Comparison of ENCODE assay signal across 8 cellular contexts in the genomic region with DNA sequence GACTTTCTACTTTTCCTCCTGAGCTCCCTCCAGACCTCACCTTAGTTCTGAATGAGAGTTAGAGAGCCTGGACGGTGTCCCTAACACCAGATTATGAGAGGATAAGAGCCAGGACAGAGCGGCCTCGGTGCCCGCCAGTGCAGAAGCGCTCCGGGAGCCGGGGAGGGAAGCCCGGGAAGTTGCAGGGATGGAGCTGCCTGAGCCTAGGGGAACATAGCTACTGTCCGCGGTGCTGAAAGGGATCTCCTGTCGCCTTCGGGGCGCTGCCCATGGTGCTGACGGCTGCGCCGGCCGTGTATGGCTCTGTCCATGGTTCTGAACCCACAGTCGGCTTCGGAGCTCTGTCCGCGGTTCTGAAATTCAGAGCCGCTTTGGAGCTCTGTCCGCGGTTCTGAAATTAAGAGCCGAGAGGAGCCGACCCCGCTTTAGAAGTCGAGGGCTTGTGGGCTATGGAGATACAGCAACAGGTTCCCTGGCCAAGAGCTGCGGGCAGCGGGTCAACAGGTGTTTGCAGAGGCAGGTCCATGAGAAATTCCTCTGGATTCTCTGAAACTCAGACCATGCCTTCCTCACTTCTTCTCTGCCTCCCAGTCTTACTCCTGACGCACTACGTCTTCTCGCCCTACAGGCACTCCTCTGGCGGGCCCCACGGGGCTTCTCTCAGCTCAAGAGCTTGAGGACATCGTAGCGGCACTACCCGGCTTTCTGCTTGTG. TPM values are rescaled to one million over a fixed set of nuclear protein-coding genes. Genes with fewer than 3 reads are reported as not detected.
A peak's percentile ranks its signal among the peaks of the same experiment; 100 is the strongest.
DNase-seq lines count a peak whose midpoint lies in the region; ATAC-seq and TF ChIP-seq lines count a peak whose summit lies in the region.

No MANE protein-coding gene starts in this region.

- DNase-seq in LNCaP clone FGC (ENCODE audit: low read depth) = peak; percentile 63
- DNase-seq in activated B cell treated with CpG ODN at 0.5 μM for 24 hours = peak; percentile 83
- peak; percentile 87 for DNase-seq in MCF 10A (ENCODE audit: unreplicated experiment)
- peak; percentile 83 for DNase-seq in iPS DF 6.9 (ENCODE audit: low read depth, low spot score)
- DNase-seq in smooth muscle cell of the brain vasculature (ENCODE audit: low read depth, low spot score) = peak; percentile 68

- no peaks in the 10 kb centered on the region for H3K9me3 ChIP-seq in iPS DF 6.9 (ENCODE audit: control insufficient read depth, insufficient read depth, low read length)

- H3K27ac Mint-ChIP-seq in activated B cell treated with CpG ODN at 0.5 μM for 24 hours (no peak overlapping the region), MCF 10A (ENCODE audit: low read depth, unreplicated experiment) (no peak overlapping the region)

- peaks cover 12% of the 10 kb centered on the region for H3K4me1 ChIP-seq in iPS DF 6.9 (ENCODE audit: control insufficient read depth, insufficient read depth, low read length)

- BruUV-seq in MCF 10A (replicated peaks; lab: Mats Ljungman, UMichigan) = no TSS peak

- ATAC-seq in GM18867 (IDR thresholded peaks at IDR 0.05; ENCODE audit: unreplicated experiment) = peak; percentile 62
- ATAC-seq in activated B cell treated with CpG ODN at 0.5 μM for 24 hours (ENCODE audit: low read depth) = peak; percentile 92
- ATAC-seq in GM19463 (IDR thresholded peaks at IDR 0.05; ENCODE audit: unreplicated experiment) = no peak
- no peak for ATAC-seq in GM19328 (IDR thresholded peaks at IDR 0.05; ENCODE audit: unreplicated experiment)

- intact Hi-C loops in activated B cell treated with CpG ODN at 0.5 μM for 24 hours (cut with micrococcal nuclease) = loop anchor here (1.0 to 2.0 kb wide), 2 partner anchors 18 to 45 kb away; a partner anchor contains a TSS
- intact Hi-C loops in MCF 10A (cut with micrococcal nuclease) = no loop called here

- TF ChIP-seq CTCF in LNCaP clone FGC (IDR thresholded peaks at IDR 0.05; ENCODE audit: control insufficient read depth, extremely low read depth, insufficient read depth) = no peak
- TF ChIP-seq CTCF in activated B cell treated with CpG ODN at 0.5 μM for 24 hours (IDR thresholded peaks at IDR 0.05) = no peak
- TF ChIP-seq CTCF in MCF 10A (IDR thresholded peaks at IDR 0.05; ENCODE audit: unreplicated experiment) = no peak

- peaks cover 20% of the 10 kb centered on the region for H3K27me3 ChIP-seq in iPS DF 6.9 (ENCODE audit: control insufficient read depth, insufficient read depth, low read length)

- POLR2A ChIA-PET in activated B cell treated with CpG ODN at 0.5 μM for 24 hours (lab: Charles Lee) = interaction anchor here (0.8 to 1.7 kb wide), 9 partner anchors 12 to 216 kb away, joined by 3 to 18 read pairs (median 5); a partner anchor contains a TSS
- POLR2A ChIA-PET in MCF 10A (lab: Yijun Ruan, JAX) = interaction anchor here (0.6 to 1.3 kb wide), 8 partner anchors 10 to 255 kb away, joined by 3 to 6 read pairs (median 4); a partner anchor contains a TSS

- H3K4me3 ChIP-seq in LNCaP clone FGC (ENCODE audit: low read depth, low read length) (no peak overlapping the region), iPS DF 6.9 (ENCODE audit: low read length) (no peak overlapping the region; the same call in 1 of the 2 replicates)

- no peak overlapping the region for H3K27ac ChIP-seq in iPS DF 6.9 (ENCODE audit: low read length)

- H3K4me1 Mint-ChIP-seq in activated B cell treated with CpG ODN at 0.5 μM for 24 hours = peaks cover 9% of the 10 kb centered on the region
- peaks cover 17% of the 10 kb centered on the region for H3K4me1 Mint-ChIP-seq in MCF 10A (ENCODE audit: insufficient read depth, unreplicated experiment)

- no peaks in the 10 kb centered on the region for H3K36me3 ChIP-seq in iPS DF 6.9 (ENCODE audit: control insufficient read depth, insufficient read depth, low read length)

- H3K4me3 Mint-ChIP-seq in activated B cell treated with CpG ODN at 0.5 μM for 24 hours (no peak overlapping the region), MCF 10A (ENCODE audit: unreplicated experiment) (no peak overlapping the region)

- no peaks in the 10 kb centered on the region for H3K9me3 Mint-ChIP-seq in activated B cell treated with CpG ODN at 0.5 μM for 24 hours
- H3K9me3 Mint-ChIP-seq in MCF 10A (ENCODE audit: unreplicated experiment) = peaks cover 7% of the 10 kb centered on the region

- H3K27me3 Mint-ChIP-seq in activated B cell treated with CpG ODN at 0.5 μM for 24 hours (peaks cover 29% of the 10 kb centered on the region), MCF 10A (ENCODE audit: insufficient read depth, unreplicated experiment) (peaks cover 58% of the 10 kb centered on the region)

- WGBS in iPS DF 6.9 (ENCODE audit: insufficient coverage, insufficient read length) = no CpG with 5 or more reads among the region's 38 CpGs

- CTCF ChIA-PET in activated B cell treated with CpG ODN at 0.5 μM for 24 hours (lab: Charles Lee) = interaction anchor here (0.6 to 1.6 kb wide), 8 partner anchors 10 to 257 kb away, joined by 3 to 10 read pairs (median 4); a partner anchor contains a TSS
- CTCF ChIA-PET in MCF 10A (lab: Yijun Ruan, JAX) = interaction anchor here (0.6 to 5.5 kb wide), 7 partner anchors 9 to 269 kb away, joined by 3 to 31 read pairs (median 5); a partner anchor contains a TSS

- no peaks in the 10 kb centered on the region for H3K36me3 Mint-ChIP-seq in activated B cell treated with CpG ODN at 0.5 μM for 24 hours (ENCODE audit: low read depth)
- peaks cover 6% of the 10 kb centered on the region for H3K36me3 Mint-ChIP-seq in MCF 10A (ENCODE audit: insufficient read depth, unreplicated experiment)

RNA-seq across cellular contexts. Expression of a gene that starts 0.8 kb away (rescaled TPM):
- total RNA-seq in activated B cell treated with CpG ODN at 0.5 μM for 24 hours (not detected in 2 replicates), MCF 10A (2022) (not detected in 2 replicates)

RNA-seq across cellular contexts. Expression of a gene that starts 17.0 kb away (rescaled TPM):
- total RNA-seq in activated B cell treated with CpG ODN at 0.5 μM for 24 hours = 62.6 and 74.3 TPM in 2 replicates
- 65.5 and 69.1 TPM in 2 replicates for total RNA-seq in MCF 10A (2022)

RNA-seq across cellular contexts. Expression of a gene that starts 45.1 kb away (rescaled TPM):
- 8.5 and 9.1 TPM in 2 replicates for total RNA-seq in activated B cell treated with CpG ODN at 0.5 μM for 24 hours
- total RNA-seq in MCF 10A (2022) = 5.0 and 6.1 TPM in 2 replicates

RNA-seq across cellular contexts. Expression of a gene that starts 50.1 kb away (rescaled TPM):
- 13.5 and 17.1 TPM in 2 replicates for total RNA-seq in activated B cell treated with CpG ODN at 0.5 μM for 24 hours
- 3.6 and 7.0 TPM in 2 replicates for total RNA-seq in MCF 10A (2022)

RNA-seq across cellular contexts. Expression of a gene that starts 58.6 kb away (rescaled TPM):
- 62.2 and 63.3 TPM in 2 replicates for total RNA-seq in activated B cell treated with CpG ODN at 0.5 μM for 24 hours
- 34.4 and 40.9 TPM in 2 replicates for total RNA-seq in MCF 10A (2022)

Comparison
In these comparisons a context has a peak if more than half of its experiments do, and no peak if none do; other contexts are left out.
1. ATAC-seq: peak in GM18867 (single experiment) and activated B cell treated with CpG ODN at 0.5 μM for 24 hours (single experiment); none in GM19463 (single experiment) and GM19328 (single experiment).
2. Peak in every context shown above with its lines, with median percentiles within 50 percentile points of each other: DNase-seq.